Comparison of ENCODE assay signal across 12 cellular contexts in the genomic region with DNA sequence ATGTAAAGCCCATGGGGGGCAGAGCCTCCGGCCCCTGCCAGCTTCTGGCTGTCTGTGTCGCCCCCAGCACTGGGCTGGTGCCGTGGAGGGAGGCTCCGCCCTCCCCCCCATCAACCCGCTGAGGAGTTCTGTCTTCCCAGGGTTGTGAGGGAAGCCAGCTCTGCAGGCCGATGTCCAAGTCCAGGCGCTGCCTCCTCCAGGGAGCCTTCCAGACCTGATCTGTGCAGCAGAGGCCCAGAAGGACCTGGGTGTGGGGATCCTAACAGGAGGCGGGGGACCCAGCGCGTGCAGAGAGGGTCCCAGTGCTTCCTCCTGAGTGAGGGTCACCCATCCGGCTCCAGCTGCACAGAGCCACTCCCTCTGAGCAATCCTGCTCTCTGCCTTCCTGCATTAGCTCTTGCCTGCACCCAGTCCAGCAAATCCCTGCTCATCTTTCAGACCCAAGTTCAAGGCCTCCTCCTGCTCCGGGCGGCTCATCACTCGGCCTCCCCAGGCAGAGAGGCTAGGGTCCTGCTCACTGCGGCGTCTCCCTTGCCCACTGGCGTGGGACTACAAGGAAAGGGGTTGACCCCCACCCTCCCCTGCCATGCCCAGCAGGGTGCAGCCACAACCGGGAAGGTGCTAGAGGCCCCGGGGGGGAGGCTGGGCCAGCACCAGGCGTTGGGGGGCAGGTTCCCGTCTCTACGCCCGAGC. TPM values are rescaled to one million over a fixed set of nuclear protein-coding genes. Genes with fewer than 3 reads are reported as not detected.
DNase-seq lines count a peak whose midpoint lies in the region; ATAC-seq, FAIRE-seq and TF ChIP-seq lines count a peak whose summit lies in the region.
"Had no signal": no experiment of that assay in that cellular context is flagged by ENCODE, and none has a peak within 500 bp of the region (broad histone marks: within the 10 kb centered on the region; RNA-seq: fewer than 3 reads in every experiment).

No MANE protein-coding gene starts in this region.

- no peak for FAIRE-seq in A549 (lab: Jason Lieb, UNC)

- WGBS in A549 (ENCODE audit: missing lambda C conversion rate) = 75% methylated on average over 11 of the region's 23 CpGs
- 90% methylated on average over 2 of the region's 23 CpGs; no CpG with 5 or more reads in 1 of the 2 donors for WGBS in gastroesophageal sphincter (ENCODE audit: low coverage in 1 of 2), 2 donors

- H3K27me3 Mint-ChIP-seq in IgD-negative memory B cell (no peaks in the 10 kb centered on the region), nephron (ENCODE audit: low read depth) (peaks cover 4% of the 10 kb centered on the region)
- H3K27me3 Mint-ChIP-seq: activated naive CD4-positive, alpha-beta T cell treated with anti-CD3 and anti-CD28 coated beads, Interleukin-2, amount 50 U/mL, for 24 hours had no signal

- CTCF ChIA-PET in A549 (lab: Yijun Ruan, JAX) = interaction anchor here (1.0 to 10.1 kb wide), 17 partner anchors 7 to 277 kb away, joined by 3 to 334 read pairs (median 7); a partner anchor contains a TSS

- ATAC-seq in A549 (no peak), gastroesophageal sphincter (no peak), GM18868 (IDR thresholded peaks at IDR 0.05; ENCODE audit: unreplicated experiment) (no peak), GM21515 (IDR thresholded peaks at IDR 0.05; ENCODE audit: unreplicated experiment) (no peak)
- ATAC-seq in activated CD4-positive, CD25-positive, alpha-beta regulatory T cell treated with anti-CD3 and anti-CD28 coated beads, Interleukin-2, amount 50 U/mL, for 24 hours = no peak
- ATAC-seq: Panc1 had no signal

- TF ChIP-seq CTCF in A549 (IDR thresholded peaks at IDR 0.05) = no peak
- no peak for TF ChIP-seq CTCF in gastroesophageal sphincter (IDR thresholded peaks at IDR 0.05)
- TF ChIP-seq CTCF in nephron (IDR thresholded peaks at IDR 0.05; ENCODE audit: unreplicated experiment in 3 of 3) = no peak

- peak overlapping the region in 2 of 3 donors; percentile 23 to 56 for H3K27ac Mint-ChIP-seq in IgD-negative memory B cell
- peak overlapping the region; percentile 81 to 86 (median 82) for H3K27ac Mint-ChIP-seq in nephron
- H3K27ac Mint-ChIP-seq: activated naive CD4-positive, alpha-beta T cell treated with anti-CD3 and anti-CD28 coated beads, Interleukin-2, amount 50 U/mL, for 24 hours had no signal

- no peaks in the 10 kb centered on the region for H3K36me3 ChIP-seq in gastroesophageal sphincter
- H3K36me3 ChIP-seq in effector memory CD4-positive, alpha-beta T cell (ENCODE audit: control insufficient read depth, insufficient read depth, low read length) = no peaks in the 10 kb centered on the region

- no peak for TF ChIP-seq EP300 in A549 (IDR thresholded peaks at IDR 0.05)
- TF ChIP-seq EP300 in gastroesophageal sphincter (IDR thresholded peaks at IDR 0.05) = no peak

- H3K9me3 ChIP-seq in A549 (no peaks in the 10 kb centered on the region), gastroesophageal sphincter (no peaks in the 10 kb centered on the region)
- no peaks in the 10 kb centered on the region for H3K9me3 ChIP-seq in effector memory CD4-positive, alpha-beta T cell (ENCODE audit: control insufficient read depth, low read length)

- H3K27ac ChIP-seq in A549 = peak overlapping the region in 1 of 2 experiments; percentile 48; a peak in 1 of 6 replicates
- peak overlapping the region in 3 of 4 donors; percentile 79 to 88 (median 81) for H3K27ac ChIP-seq in gastroesophageal sphincter
- H3K27ac ChIP-seq in effector memory CD4-positive, alpha-beta T cell (ENCODE audit: insufficient read depth, low read length, poor library complexity, severe bottlenecking) = no peak overlapping the region

- POLR2A ChIA-PET in A549 (lab: Yijun Ruan, JAX) = no interaction called here

- TF ChIP-seq RAD21 in A549 (conservative IDR thresholded peaks at IDR 0.05 in 1 of 2, IDR thresholded peaks at IDR 0.05 in 1 of 2) = no peak

- H3K9me3 Mint-ChIP-seq in IgD-negative memory B cell (no peaks in the 10 kb centered on the region), nephron (no peaks in the 10 kb centered on the region)
- H3K9me3 Mint-ChIP-seq: activated naive CD4-positive, alpha-beta T cell treated with anti-CD3 and anti-CD28 coated beads, Interleukin-2, amount 50 U/mL, for 24 hours had no signal

- H3K4me3 ChIP-seq in A549 (no peak overlapping the region), gastroesophageal sphincter (peak overlapping the region in 1 of 2 donors; percentile 12)
- H3K4me3 ChIP-seq in effector memory CD4-positive, alpha-beta T cell (ENCODE audit: insufficient read depth, low read depth, low read length, poor library complexity, severe bottlenecking) = no peak overlapping the region

- H3K4me2 ChIP-seq in A549 = no peak overlapping the region

- H3K4me1 ChIP-seq in A549 (peaks cover 24% of the 10 kb centered on the region), gastroesophageal sphincter (peaks cover 0 to 81% (median 31%) of the 10 kb centered on the region in 3 donors)
- peaks cover 20% of the 10 kb centered on the region for H3K4me1 ChIP-seq in effector memory CD4-positive, alpha-beta T cell (ENCODE audit: control insufficient read depth, insufficient read depth, low read length, poor library complexity, severe bottlenecking)

- no peaks in the 10 kb centered on the region for H3K36me3 Mint-ChIP-seq in IgD-negative memory B cell
- H3K36me3 Mint-ChIP-seq in nephron (ENCODE audit: low read depth) = no peaks in the 10 kb centered on the region
- H3K36me3 Mint-ChIP-seq: activated naive CD4-positive, alpha-beta T cell treated with anti-CD3 and anti-CD28 coated beads, Interleukin-2, amount 50 U/mL, for 24 hours had no signal

- H3K4me3 Mint-ChIP-seq in IgD-negative memory B cell (no peak overlapping the region), nephron (peak overlapping the region in 2 of 3 experiments; percentile 40 to 52)
- H3K4me3 Mint-ChIP-seq: activated naive CD4-positive, alpha-beta T cell treated with anti-CD3 and anti-CD28 coated beads, Interleukin-2, amount 50 U/mL, for 24 hours had no signal

- H3K4me1 Mint-ChIP-seq in IgD-negative memory B cell = peaks cover 4 to 29% (median 21%) of the 10 kb centered on the region in 3 donors
- H3K4me1 Mint-ChIP-seq in nephron = peaks cover 30% of the 10 kb centered on the region

- no peak for DNase-seq in A549 (ENCODE audit: low read depth in 1 of 2, low spot score in 1 of 2)
- no peak for DNase-seq in effector memory CD4-positive, alpha-beta T cell
- DNase-seq: effector CD4-positive, alpha-beta T cell; NCI-H2029 had no signal

- H3K27me3 ChIP-seq in gastroesophageal sphincter = peaks cover 21% of the 10 kb centered on the region
- H3K27me3 ChIP-seq in effector memory CD4-positive, alpha-beta T cell (replicated peaks; ENCODE audit: control insufficient read depth, insufficient read depth, low read length, poor library complexity, severe bottlenecking) = no peaks in the 10 kb centered on the region

- TF ChIP-seq POLR2A in A549 (IDR thresholded peaks at IDR 0.05; ENCODE audit: low read length) = no peak
- no peak for TF ChIP-seq POLR2A in gastroesophageal sphincter (IDR thresholded peaks at IDR 0.05)

TF ChIP-seq in A549, 52 proteins besides CTCF, POLR2A, EP300 and RAD21:
- TF ChIP-seq BHLHE40 (IDR thresholded peaks at IDR 0.05; ENCODE audit: low read depth, low read length) = no peak
- peak; percentile 60 for TF ChIP-seq ZFP36 (IDR thresholded peaks at IDR 0.05; ENCODE audit: borderline replicate concordance, partially characterized antibody)
TF ChIP-seq in A549: peak in this region for 1.

RNA-seq across cellular contexts. Expression of a gene that starts 16.5 kb away (rescaled TPM):
- not detected in 2 replicates for polyA plus RNA-seq in A549 (2011; rRNA removed)
- not detected in 2 replicates for polyA plus RNA-seq in A549 (2012; cell fraction: cytosol; rRNA removed)
- 0.02 TPM in 1 of 2 replicates, not detected in the other for polyA plus RNA-seq in A549 (2012; cell fraction: nucleus; rRNA removed)
- not detected in 3 replicates for polyA plus RNA-seq in A549 (2017; fragmentation: RNase III; extraction: RNeasy Plus Mini Kit Qiagen cat#74134 plus additional on column Dnase treatment)
- not detected in 2 replicates for polyA minus RNA-seq in A549 (2011; rRNA and poly(A)+ RNA removed)
- 0.60 TPM for polyA plus RNA-seq in IgD-negative memory B cell
- not detected for total RNA-seq in gastroesophageal sphincter

RNA-seq across cellular contexts. Expression of a gene that starts 22.4 kb away (rescaled TPM):
- 0.42 and 0.67 TPM in 2 replicates for polyA plus RNA-seq in A549 (2011; rRNA removed)
- 0.21 and 0.23 TPM in 2 replicates for polyA plus RNA-seq in A549 (2012; cell fraction: cytosol; rRNA removed)
- 0.13 and 0.15 TPM in 2 replicates for polyA plus RNA-seq in A549 (2012; cell fraction: nucleus; rRNA removed)
- polyA plus RNA-seq in A549 (2017; fragmentation: RNase III; extraction: RNeasy Plus Mini Kit Qiagen cat#74134 plus additional on column Dnase treatment) = 1.7 to 5.5 TPM (median 3.5 TPM) in 3 replicates
- polyA minus RNA-seq in A549 (2011; rRNA and poly(A)+ RNA removed) = 2.8 TPM in 1 of 2 replicates, not detected in the other
- polyA plus RNA-seq in IgD-negative memory B cell = 841 TPM
- 100 to 1,000 TPM in 1 of 4 donors, 10 to 100 TPM in 3; 13.4 to 133 (median 47.7) TPM for total RNA-seq in gastroesophageal sphincter

RNA-seq across cellular contexts. Expression of a gene that starts 36.5 kb away (rescaled TPM):
- polyA plus RNA-seq in A549 (2011; rRNA removed) (not detected in 2 replicates), A549 (2017; fragmentation: RNase III; extraction: RNeasy Plus Mini Kit Qiagen cat#74134 plus additional on column Dnase treatment) (not detected in 3 replicates), IgD-negative memory B cell (8.0 TPM)
- not detected in 2 replicates for polyA plus RNA-seq in A549 (2012; cell fraction: cytosol; rRNA removed)
- 0.31 TPM in 1 of 2 replicates, not detected in the other for polyA plus RNA-seq in A549 (2012; cell fraction: nucleus; rRNA removed)
- not detected in 2 replicates for polyA minus RNA-seq in A549 (2011; rRNA and poly(A)+ RNA removed)
- total RNA-seq in gastroesophageal sphincter = 1 to 10 TPM in 1 of 4 donors, not detected in 3; 1.0 TPM

RNA-seq across cellular contexts. Expression of a gene that starts 40.4 kb away (rescaled TPM):
- polyA plus RNA-seq in A549 (2011; rRNA removed) (not detected in 2 replicates), A549 (2017; fragmentation: RNase III; extraction: RNeasy Plus Mini Kit Qiagen cat#74134 plus additional on column Dnase treatment) (0.21 to 0.25 TPM (median 0.22 TPM) in 3 replicates), IgD-negative memory B cell (not detected)
- polyA plus RNA-seq in A549 (2012; cell fraction: cytosol; rRNA removed) = 0.06 TPM in 1 of 2 replicates, not detected in the other
- polyA plus RNA-seq in A549 (2012; cell fraction: nucleus; rRNA removed) = 0.34 and 0.70 TPM in 2 replicates
- not detected in 2 replicates for polyA minus RNA-seq in A549 (2011; rRNA and poly(A)+ RNA removed)
- 1 to 10 TPM in 1 of 4 donors, not detected in 3; 2.2 TPM for total RNA-seq in gastroesophageal sphincter

RNA-seq across cellular contexts. Expression of a gene that starts 44.3 kb away (rescaled TPM):
- polyA plus RNA-seq in A549 (2011; rRNA removed) = not detected in 2 replicates
- 0.07 TPM in 1 of 2 replicates, not detected in the other for polyA plus RNA-seq in A549 (2012; cell fraction: cytosol; rRNA removed)
- not detected in 2 replicates for polyA plus RNA-seq in A549 (2012; cell fraction: nucleus; rRNA removed)
- polyA plus RNA-seq in A549 (2017; fragmentation: RNase III; extraction: RNeasy Plus Mini Kit Qiagen cat#74134 plus additional on column Dnase treatment) = 0.15 TPM in 1 of 3 replicates, not detected in the others
- polyA minus RNA-seq in A549 (2011; rRNA and poly(A)+ RNA removed) = not detected in 2 replicates
- 0.23 TPM for polyA plus RNA-seq in IgD-negative memory B cell
- total RNA-seq in gastroesophageal sphincter = 1 to 10 TPM; 1.7 to 4.3 (median 2.5) TPM

Comparison
In these comparisons a context has a peak if more than half of its experiments do, and no peak if none do; other contexts are left out.
1. H3K4me3 Mint-ChIP-seq: peak in nephron (2 of 3); none in IgD-negative memory B cell (0 of 4).
2. RNA of a gene that starts 22.4 kb away (polyA plus RNA-seq): 841 TPM in IgD-negative memory B cell (single experiment); 0.13 to 5.5 TPM in A549; every median in the first group is over 100 times any median in the second.